ENCODE assay signal across 1 cellular context in genomic region chr3:142595951-142596725, GRCh38.
A peak's percentile ranks its signal among the peaks of the same experiment; 100 is the strongest.
TF ChIP-seq lines count a peak whose summit lies in the region.

Gene PLS1, plus strand, starts transcription at chr3:142596393. Its CDS starts 67,845 bp downstream, at chr3:142664238.

TF ChIP-seq in HepG2, 621 proteins besides CTCF, POLR2A, EP300 and RAD21 (continued from another document and continues in another):
- TF ChIP-seq RBM22 (optimal IDR thresholded peaks at IDR 0.05; ENCODE audit: low read length) (no peak), E2F1 (CRISPR knock-in tag; IDR thresholded peaks at IDR 0.05) (peak; percentile 60), SOX6 (IDR thresholded peaks at IDR 0.05) (no peak), SOX6 (CRISPR knock-in tag; IDR thresholded peaks at IDR 0.05) (peak; percentile 73), TGIF2 (CRISPR knock-in tag; IDR thresholded peaks at IDR 0.05) (peak; percentile 89), PITX1 (CRISPR knock-in tag; IDR thresholded peaks at IDR 0.05) (peak; percentile 87; the same call in 1 of the 2 replicates), MIXL1 (CRISPR knock-in tag; IDR thresholded peaks at IDR 0.05) (peak; percentile 69; the same call in 1 of the 2 replicates), ZNF598 (CRISPR knock-in tag; IDR thresholded peaks at IDR 0.05; ENCODE audit: borderline replicate concordance) (peak; percentile 92), ZNF367 (CRISPR knock-in tag; IDR thresholded peaks at IDR 0.05; ENCODE audit: borderline replicate concordance) (0 out of 2 replicates have a peak, but pooled peaks have one; percentile 28), ZFP41 (CRISPR knock-in tag; IDR thresholded peaks at IDR 0.05; ENCODE audit: borderline replicate concordance) (peak; percentile 91; the same call in 1 of the 2 replicates), ZNF282 (IDR thresholded peaks at IDR 0.05; ENCODE audit: partially characterized antibody) (no peak), LCORL (IDR thresholded peaks at IDR 0.05) (no peak), LCORL (CRISPR knock-in tag; IDR thresholded peaks at IDR 0.05) (peak; percentile 69), DMTF1 (CRISPR knock-in tag; IDR thresholded peaks at IDR 0.05) (no peak), REST (IDR thresholded peaks at IDR 0.05; ENCODE audit: borderline replicate concordance in 1 of 2, low read depth in 1 of 2, low read length in 2 of 2) (peak in 1 of 2 experiments; percentile 31; a peak in 1 of 4 replicates), RARA (CRISPR knock-in tag; IDR thresholded peaks at IDR 0.05) (0 out of 2 replicates have a peak, but pooled peaks have one; percentile 32), ZNF687 (CRISPR knock-in tag; IDR thresholded peaks at IDR 0.05) (peak; percentile 98), BRD4 (CRISPR knock-in tag; IDR thresholded peaks at IDR 0.05) (no peak), ZNF883 (CRISPR knock-in tag; IDR thresholded peaks at IDR 0.05; ENCODE audit: not compliant biosample characterization) (peak; percentile 93), NFKB2 (CRISPR knock-in tag; IDR thresholded peaks at IDR 0.05; ENCODE audit: borderline replicate concordance) (peak; percentile 91; the same call in 1 of the 2 replicates), ZNF543 (CRISPR knock-in tag; IDR thresholded peaks at IDR 0.05) (peak; percentile 25; the same call in 1 of the 2 replicates), ZNF260 (CRISPR knock-in tag; IDR thresholded peaks at IDR 0.05; ENCODE audit: borderline replicate concordance, low read depth) (no peak), STAT6 (CRISPR knock-in tag; IDR thresholded peaks at IDR 0.05; ENCODE audit: borderline replicate concordance) (0 out of 2 replicates have a peak, but pooled peaks have one; percentile 55), TOE1 (CRISPR knock-in tag; IDR thresholded peaks at IDR 0.05) (peak; percentile 91; the same call in 1 of the 2 replicates), ZNF788 (CRISPR knock-in tag; IDR thresholded peaks at IDR 0.05; ENCODE audit: borderline replicate concordance) (peak; percentile 92; the same call in 1 of the 2 replicates), ZBTB38 (CRISPR knock-in tag; IDR thresholded peaks at IDR 0.05) (peak; percentile 65; the same call in 1 of the 2 replicates), ZNF724P (CRISPR knock-in tag; IDR thresholded peaks at IDR 0.05; ENCODE audit: borderline replicate concordance) (peak; percentile 87)
- TF ChIP-seq, protein P1, sequence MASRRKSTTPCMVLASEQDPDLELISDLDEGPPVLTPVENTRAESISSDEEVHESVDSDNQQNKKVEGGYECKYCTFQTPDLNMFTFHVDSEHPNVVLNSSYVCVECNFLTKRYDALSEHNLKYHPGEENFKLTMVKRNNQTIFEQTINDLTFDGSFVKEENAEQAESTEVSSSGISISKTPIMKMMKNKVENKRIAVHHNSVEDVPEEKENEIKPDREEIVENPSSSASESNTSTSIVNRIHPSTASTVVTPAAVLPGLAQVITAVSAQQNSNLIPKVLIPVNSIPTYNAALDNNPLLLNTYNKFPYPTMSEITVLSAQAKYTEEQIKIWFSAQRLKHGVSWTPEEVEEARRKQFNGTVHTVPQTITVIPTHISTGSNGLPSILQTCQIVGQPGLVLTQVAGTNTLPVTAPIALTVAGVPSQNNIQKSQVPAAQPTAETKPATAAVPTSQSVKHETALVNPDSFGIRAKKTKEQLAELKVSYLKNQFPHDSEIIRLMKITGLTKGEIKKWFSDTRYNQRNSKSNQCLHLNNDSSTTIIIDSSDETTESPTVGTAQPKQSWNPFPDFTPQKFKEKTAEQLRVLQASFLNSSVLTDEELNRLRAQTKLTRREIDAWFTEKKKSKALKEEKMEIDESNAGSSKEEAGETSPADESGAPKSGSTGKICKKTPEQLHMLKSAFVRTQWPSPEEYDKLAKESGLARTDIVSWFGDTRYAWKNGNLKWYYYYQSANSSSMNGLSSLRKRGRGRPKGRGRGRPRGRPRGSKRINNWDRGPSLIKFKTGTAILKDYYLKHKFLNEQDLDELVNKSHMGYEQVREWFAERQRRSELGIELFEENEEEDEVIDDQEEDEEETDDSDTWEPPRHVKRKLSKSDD (CRISPR knock-in tag; IDR thresholded peaks at IDR 0.05; ENCODE audit: low read depth) = peak; percentile 67
- TF ChIP-seq, protein P2, sequence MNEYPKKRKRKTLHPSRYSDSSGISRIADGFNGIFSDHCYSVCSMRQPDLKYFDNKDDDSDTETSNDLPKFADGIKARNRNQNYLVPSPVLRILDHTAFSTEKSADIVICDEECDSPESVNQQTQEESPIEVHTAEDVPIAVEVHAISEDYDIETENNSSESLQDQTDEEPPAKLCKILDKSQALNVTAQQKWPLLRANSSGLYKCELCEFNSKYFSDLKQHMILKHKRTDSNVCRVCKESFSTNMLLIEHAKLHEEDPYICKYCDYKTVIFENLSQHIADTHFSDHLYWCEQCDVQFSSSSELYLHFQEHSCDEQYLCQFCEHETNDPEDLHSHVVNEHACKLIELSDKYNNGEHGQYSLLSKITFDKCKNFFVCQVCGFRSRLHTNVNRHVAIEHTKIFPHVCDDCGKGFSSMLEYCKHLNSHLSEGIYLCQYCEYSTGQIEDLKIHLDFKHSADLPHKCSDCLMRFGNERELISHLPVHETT (CRISPR knock-in tag; conservative IDR thresholded peaks at IDR 0.05) = no peak; the same call in 1 of the 2 replicates
- TF ChIP-seq, protein P3, sequence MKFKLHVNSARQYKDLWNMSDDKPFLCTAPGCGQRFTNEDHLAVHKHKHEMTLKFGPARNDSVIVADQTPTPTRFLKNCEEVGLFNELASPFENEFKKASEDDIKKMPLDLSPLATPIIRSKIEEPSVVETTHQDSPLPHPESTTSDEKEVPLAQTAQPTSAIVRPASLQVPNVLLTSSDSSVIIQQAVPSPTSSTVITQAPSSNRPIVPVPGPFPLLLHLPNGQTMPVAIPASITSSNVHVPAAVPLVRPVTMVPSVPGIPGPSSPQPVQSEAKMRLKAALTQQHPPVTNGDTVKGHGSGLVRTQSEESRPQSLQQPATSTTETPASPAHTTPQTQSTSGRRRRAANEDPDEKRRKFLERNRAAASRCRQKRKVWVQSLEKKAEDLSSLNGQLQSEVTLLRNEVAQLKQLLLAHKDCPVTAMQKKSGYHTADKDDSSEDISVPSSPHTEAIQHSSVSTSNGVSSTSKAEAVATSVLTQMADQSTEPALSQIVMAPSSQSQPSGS (CRISPR knock-in tag; IDR thresholded peaks at IDR 0.05) = peak; percentile 55; the same call in 1 of the 2 replicates
